ENCODE assay signal across 10 cellular contexts in the genomic region with DNA sequence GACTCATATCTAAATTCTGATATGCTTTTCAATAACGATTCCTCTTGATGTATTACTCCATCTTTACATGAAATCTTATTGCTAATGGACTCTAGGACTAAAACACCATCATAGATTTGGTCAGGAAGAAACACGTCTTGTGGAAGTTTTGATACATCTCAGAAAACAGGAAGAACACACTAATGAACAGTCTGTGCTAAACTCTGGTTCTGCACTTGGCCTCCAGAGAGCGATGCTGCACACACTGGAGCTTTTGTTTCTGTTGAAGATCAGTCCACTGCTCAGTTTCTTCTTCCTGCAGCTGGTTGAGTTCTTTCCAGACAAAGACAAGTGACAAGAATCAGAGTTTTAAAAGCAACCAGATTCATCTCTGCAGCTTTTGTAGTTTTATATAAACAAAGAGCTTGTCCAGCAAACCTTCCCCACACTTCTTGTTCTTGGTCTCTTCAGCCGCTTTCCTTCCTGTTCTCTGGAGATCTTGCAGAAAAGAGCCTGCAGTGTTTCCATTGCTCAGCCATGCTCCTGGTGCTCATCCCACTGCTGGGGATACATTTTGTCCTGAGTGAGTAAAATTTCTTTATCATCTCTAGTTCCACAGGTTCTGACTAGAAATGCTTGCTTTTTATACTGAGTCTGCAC.
A peak's percentile ranks its signal among the peaks of the same experiment; 100 is the strongest.
DNase-seq lines count a peak whose midpoint lies in the region; ATAC-seq, FAIRE-seq and TF ChIP-seq lines count a peak whose summit lies in the region.
"Had no signal": no experiment of that assay in that cellular context is flagged by ENCODE, and none has a peak within 500 bp of the region (broad histone marks: within the 10 kb centered on the region; RNA-seq: fewer than 3 reads in every experiment).

No MANE protein-coding gene starts in this region.

- no peaks in the 10 kb centered on the region for H3K36me3 Mint-ChIP-seq in CD8-positive, alpha-beta T cell

- peaks cover 4% of the 10 kb centered on the region for H3K4me1 ChIP-seq in CD8-positive, alpha-beta T cell (ENCODE audit: insufficient read depth, low read length)
- peaks cover 28% of the 10 kb centered on the region for H3K4me1 ChIP-seq in Loucy (ENCODE audit: insufficient read depth, low read length, poor library complexity, severe bottlenecking)
- no peaks in the 10 kb centered on the region for H3K4me1 ChIP-seq in mesenchymal stem cell (ENCODE audit: control insufficient read depth, insufficient read depth, low read depth, low read length)
- H3K4me1 ChIP-seq in uterus = no peaks in the 10 kb centered on the region
- H3K4me1 ChIP-seq: parathyroid adenoma had no signal

- peak overlapping the region; percentile 57 for H3K4me2 ChIP-seq in Loucy (ENCODE audit: low read depth, low read length, poor library complexity, severe bottlenecking)
- no peak overlapping the region for H3K4me2 ChIP-seq in mesenchymal stem cell (ENCODE audit: low read length, poor library complexity, severe bottlenecking)

- H3K9me3 ChIP-seq in CD8-positive, alpha-beta T cell (ENCODE audit: low read length) = no peaks in the 10 kb centered on the region
- H3K9me3 ChIP-seq in Loucy (ENCODE audit: insufficient read depth, low read depth, low read length) = no peaks in the 10 kb centered on the region
- no peaks in the 10 kb centered on the region for H3K9me3 ChIP-seq in mesenchymal stem cell (ENCODE audit: control insufficient read depth, low read length)
- H3K9me3 ChIP-seq in uterus = no peaks in the 10 kb centered on the region
- H3K9me3 ChIP-seq: thoracic aorta had no signal

- H2AFZ ChIP-seq in Loucy (ENCODE audit: low read length) (peak overlapping the region; percentile 93), mesenchymal stem cell (ENCODE audit: low read depth, low read length) (no peak overlapping the region)
- H2AFZ ChIP-seq: parathyroid adenoma had no signal

- no peak overlapping the region for H3K14ac ChIP-seq in mesenchymal stem cell (ENCODE audit: low read length in 2 of 2)

- H3K4ac ChIP-seq in mesenchymal stem cell (ENCODE audit: low read depth in 1 of 2, low read length in 2 of 2) = no peak overlapping the region

- peak; percentile 59 for TF ChIP-seq CTCF in CD8-positive, alpha-beta T cell (IDR thresholded peaks at IDR 0.05)
- TF ChIP-seq CTCF in Loucy (conservative IDR thresholded peaks at IDR 0.05; ENCODE audit: low read length) (peak; percentile 81), omental fat pad (IDR thresholded peaks at IDR 0.05) (no peak), uterus (IDR thresholded peaks at IDR 0.05) (no peak)

- intact Hi-C loops in CD8-positive, alpha-beta T cell (cut with DNase I, micrococcal nuclease) = no loop called here
- intact Hi-C loops in uterus (cut with DNase I; ENCODE audit: low total_unique reads) = no loop called here

- no peak for TF ChIP-seq POLR2A in uterus (IDR thresholded peaks at IDR 0.05)

- H3K18ac ChIP-seq in mesenchymal stem cell (ENCODE audit: low read depth in 1 of 2, low read length in 2 of 2) = no peak overlapping the region

- no peak overlapping the region for H2AK5ac ChIP-seq in mesenchymal stem cell (ENCODE audit: low read length, severe bottlenecking)

- ATAC-seq in CD8-positive, alpha-beta T cell = peak; percentile 95
- ATAC-seq in omental fat pad (ENCODE audit: low FRiP score) = no peak

- no peaks in the 10 kb centered on the region for H3K36me3 ChIP-seq in CD8-positive, alpha-beta T cell (ENCODE audit: insufficient read depth, low read length)
- no peaks in the 10 kb centered on the region for H3K36me3 ChIP-seq in Loucy (ENCODE audit: insufficient read depth, low read length)
- no peaks in the 10 kb centered on the region for H3K36me3 ChIP-seq in mesenchymal stem cell (ENCODE audit: control insufficient read depth in 1 of 2, insufficient read depth in 2 of 2, low read depth in 1 of 2, low read length in 2 of 2)
- no peaks in the 10 kb centered on the region for H3K36me3 ChIP-seq in uterus
- H3K36me3 ChIP-seq: thoracic aorta had no signal

- H3K4me3 Mint-ChIP-seq in CD8-positive, alpha-beta T cell = peak overlapping the region; percentile 49

- WGBS in mesenchymal stem cell = 33% methylated on average over 3 of the region's 4 CpGs

- no peak overlapping the region for H3K4me3 ChIP-seq in CD8-positive, alpha-beta T cell (ENCODE audit: low read depth, low read length)
- H3K4me3 ChIP-seq in Loucy (ENCODE audit: low read length, poor library complexity, severe bottlenecking) = peak overlapping the region; percentile 72
- H3K4me3 ChIP-seq in mesenchymal stem cell (ENCODE audit: insufficient read depth in 1 of 2, low read depth in 1 of 2, low read length in 2 of 2) = no peak overlapping the region
- H3K4me3 ChIP-seq in uterus = no peak overlapping the region
- H3K4me3 ChIP-seq: thoracic aorta had no signal

- no peaks in the 10 kb centered on the region for H3K27me3 Mint-ChIP-seq in CD8-positive, alpha-beta T cell (ENCODE audit: low read depth)

- FAIRE-seq in frontal cortex (lab: Jason Lieb, UNC) = no peak

- POLR2A ChIA-PET in CD8-positive, alpha-beta T cell (lab: Charles Lee) = no interaction called here

- H3K79me2 ChIP-seq in Loucy (ENCODE audit: insufficient read depth, low read length) = no peaks in the 10 kb centered on the region
- H3K79me2 ChIP-seq: parathyroid adenoma had no signal

- no peak overlapping the region for H3K23ac ChIP-seq in mesenchymal stem cell (ENCODE audit: low read length in 2 of 2)

- H2BK12ac ChIP-seq in mesenchymal stem cell (ENCODE audit: low read length in 2 of 2) = no peak overlapping the region

- no peak overlapping the region for H2BK5ac ChIP-seq in mesenchymal stem cell (ENCODE audit: low read depth, low read length, poor library complexity, severe bottlenecking)

- H3K27me3 ChIP-seq in CD8-positive, alpha-beta T cell (ENCODE audit: insufficient read depth, low read length) = no peaks in the 10 kb centered on the region
- H3K27me3 ChIP-seq in Loucy (ENCODE audit: insufficient read depth, low read length, poor library complexity, severe bottlenecking) = no peaks in the 10 kb centered on the region
- H3K27me3 ChIP-seq in mesenchymal stem cell (ENCODE audit: control insufficient read depth in 1 of 2, insufficient read depth in 1 of 2, low read length in 2 of 2) = peaks cover 0 to 27% of the 10 kb centered on the region in 2 experiments
- no peaks in the 10 kb centered on the region for H3K27me3 ChIP-seq in uterus

- H3K9me2 ChIP-seq in Loucy (replicated peaks; ENCODE audit: low read depth, low read length) = no peaks in the 10 kb centered on the region

- H3K27ac Mint-ChIP-seq in CD8-positive, alpha-beta T cell = peak overlapping the region; percentile 83

- H4K8ac ChIP-seq in mesenchymal stem cell (ENCODE audit: low read length) = no peak overlapping the region

- no peak overlapping the region for H2BK120ac ChIP-seq in mesenchymal stem cell (ENCODE audit: low read depth, low read length)

- no peaks in the 10 kb centered on the region for H4K20me1 ChIP-seq in Loucy (ENCODE audit: insufficient read depth, low read length, poor library complexity, severe bottlenecking)

- DNase-seq in CD8-positive, alpha-beta T cell = peak in 5 of 7 experiments; percentile 3 to 54 (median 30)
- peak; percentile 63 for DNase-seq in activated effector memory CD4-positive, alpha-beta T cell treated with anti-CD3 and anti-CD28 coated beads, Interleukin-2, amount 50 U/mL, for 16 hours
- peak; percentile 1 for DNase-seq in mesenchymal stem cell
- DNase-seq in omental fat pad (ENCODE audit: low spot score) = no peak
- DNase-seq in uterus = no peak
- no peak for DNase-seq in NCI-H524 (lab: John Stamatoyannopoulos, UW)
- DNase-seq in frontal cortex (ENCODE audit: low spot score in 2 of 2) = no peak

- H2BK15ac ChIP-seq in mesenchymal stem cell (ENCODE audit: low read depth, poor library complexity, severe bottlenecking) = no peak overlapping the region

- H3K9ac ChIP-seq in Loucy (ENCODE audit: low read depth, low read length, poor library complexity, severe bottlenecking) = peak overlapping the region; percentile 60
- no peak overlapping the region for H3K9ac ChIP-seq in mesenchymal stem cell (ENCODE audit: low read length)
- H3K9ac ChIP-seq: parathyroid adenoma had no signal

- peak overlapping the region; percentile 23 for H3K27ac ChIP-seq in CD8-positive, alpha-beta T cell (ENCODE audit: low read depth, low read length)
- H3K27ac ChIP-seq in mesenchymal stem cell (ENCODE audit: low read length, poor library complexity, severe bottlenecking) = no peak overlapping the region
- H3K27ac ChIP-seq in uterus = no peak overlapping the region
- H3K27ac ChIP-seq: parathyroid adenoma, thoracic aorta had no signal

- H3K4me1 Mint-ChIP-seq in CD8-positive, alpha-beta T cell (ENCODE audit: low read depth) = peaks cover 13% of the 10 kb centered on the region

- no peaks in the 10 kb centered on the region for H3K79me1 ChIP-seq in mesenchymal stem cell (replicated peaks; ENCODE audit: low read length, poor library complexity, severe bottlenecking)

- no peaks in the 10 kb centered on the region for H3K9me3 Mint-ChIP-seq in CD8-positive, alpha-beta T cell

- no peak overlapping the region for H4K91ac ChIP-seq in mesenchymal stem cell (ENCODE audit: low read length)

- H3F3A ChIP-seq in Loucy (ENCODE audit: low read depth) = no peaks in the 10 kb centered on the region

- CTCF ChIA-PET in CD8-positive, alpha-beta T cell (lab: Charles Lee) = interaction anchor here (0.7 to 1.0 kb wide), 5 partner anchors 11 to 72 kb away, joined by 3 to 5 read pairs (median 3); no protein-coding TSS in a partner anchor

Comparison
In these comparisons a context has a peak if more than half of its experiments do, and no peak if none do; other contexts are left out.
1. DNase-seq: peak in CD8-positive, alpha-beta T cell (5 of 7), activated effector memory CD4-positive, alpha-beta T cell treated with anti-CD3 and anti-CD28 coated beads, Interleukin-2, amount 50 U/mL, for 16 hours (single experiment) and mesenchymal stem cell (single experiment); none in omental fat pad (single experiment), uterus (0 of 2), NCI-H524 (0 of 2) and frontal cortex (0 of 2).
2. CTCF ChIP-seq: peak in CD8-positive, alpha-beta T cell (single experiment) and Loucy (single experiment); none in omental fat pad (0 of 3) and uterus (0 of 4).